Comparison of ENCODE assay signal across 17 cellular contexts in the genomic region with DNA sequence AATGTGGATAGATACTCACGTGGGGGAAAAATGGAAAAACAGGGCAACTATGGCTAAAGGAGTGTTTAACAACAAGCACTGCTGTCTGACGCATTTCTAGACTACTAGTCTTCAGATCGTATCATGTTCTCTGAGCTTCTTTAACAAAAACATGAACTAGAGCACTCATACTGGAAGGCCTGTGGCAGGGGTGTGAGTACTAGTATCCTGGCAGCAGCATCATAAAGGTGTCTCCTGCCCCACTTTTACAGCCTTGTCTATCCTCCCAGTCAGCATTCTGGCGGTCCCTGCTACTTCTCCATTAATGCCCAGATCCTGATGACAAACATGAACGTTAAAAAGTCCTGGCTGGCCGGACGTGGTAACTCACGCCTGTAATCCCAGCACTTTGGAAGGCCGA.
"Had no signal": no experiment of that assay in that cellular context is flagged by ENCODE, and none has a peak within 500 bp of the region (broad histone marks: within the 10 kb centered on the region; RNA-seq: fewer than 3 reads in every experiment).

No MANE protein-coding gene starts in this region.

- ATAC-seq: effector memory CD8-positive, alpha-beta T cell; gastroesophageal sphincter; left lobe of liver; naive thymus-derived CD4-positive, alpha-beta T cell had no signal

- H3K36me3 ChIP-seq: gastroesophageal sphincter, right atrium auricular region, SJSA1, thyroid gland, uterus had no signal

- H3K9me3 ChIP-seq: gastroesophageal sphincter, right atrium auricular region, SJSA1, thyroid gland, uterus had no signal

- DNase-seq: activated CD4-positive, alpha-beta T cell treated with anti-CD3 and anti-CD28 coated beads for 4 hours; anterior cingulate cortex; cerebellar nuclear complex; effector memory CD8-positive, alpha-beta T cell; islet precursor cell; mammary epithelial cell; naive thymus-derived CD4-positive, alpha-beta T cell; nucleus accumbens; SW 1271; thyroid gland; uterus had no signal

- H3K27me3 ChIP-seq: right atrium auricular region, thyroid gland, uterus had no signal

- H3K4me3 ChIP-seq: gastroesophageal sphincter, right atrium auricular region, SJSA1, skin epidermis, thyroid gland, uterus had no signal

- H3K27ac ChIP-seq: epithelial cell of prostate, gastroesophageal sphincter, right atrium auricular region, SJSA1, skin epidermis, thyroid gland, uterus had no signal

- H3K4me1 ChIP-seq: uterus had no signal
